In genomic region chr6:145233955-145234354, GRCh38 we compare ENCODE assay signal across 16 cellular contexts.
DNase-seq lines count a peak whose midpoint lies in the region; ATAC-seq and TF ChIP-seq lines count a peak whose summit lies in the region.
"Had no signal": no experiment of that assay in that cellular context is flagged by ENCODE, and none has a peak within 500 bp of the region (broad histone marks: within the 10 kb centered on the region; RNA-seq: fewer than 3 reads in every experiment).

No MANE protein-coding gene starts in this region.

- no peaks in the 10 kb centered on the region for H3K27me3 ChIP-seq in MG63
- H3K27me3 ChIP-seq in WERI-Rb-1 (ENCODE audit: insufficient read depth, low read depth, severe bottlenecking), result no peaks in the 10 kb centered on the region
- H3K27me3 ChIP-seq: BE2C had no signal

- H3K27ac ChIP-seq in WERI-Rb-1, result no peak overlapping the region
- H3K27ac ChIP-seq: C4-2B, HL-60 had no signal

- no peak overlapping the region for H3K27ac Mint-ChIP-seq in activated naive CD4-positive, alpha-beta T cell treated with anti-CD3 and anti-CD28 coated beads, Interleukin-2, amount 50 U/mL, for 72 hours
- H3K27ac Mint-ChIP-seq: CD4-positive, alpha-beta memory T cell; HFFc6 had no signal

- H3K36me3 Mint-ChIP-seq in activated naive CD4-positive, alpha-beta T cell treated with anti-CD3 and anti-CD28 coated beads, Interleukin-2, amount 50 U/mL, for 72 hours, result no peaks in the 10 kb centered on the region
- H3K36me3 Mint-ChIP-seq: CD4-positive, alpha-beta memory T cell had no signal

- H3K9me3 Mint-ChIP-seq in activated naive CD4-positive, alpha-beta T cell treated with anti-CD3 and anti-CD28 coated beads, Interleukin-2, amount 50 U/mL, for 72 hours, result peaks cover 0 to 4% of the 10 kb centered on the region in 2 donors
- H3K9me3 Mint-ChIP-seq: HFFc6 had no signal

- no peak for ATAC-seq in HG02798 (IDR thresholded peaks at IDR 0.05; ENCODE audit: poor library complexity, unreplicated experiment)
- no peak for ATAC-seq in omental fat pad (ENCODE audit: low FRiP score)
- ATAC-seq in activated naive CD4-positive, alpha-beta T cell treated with anti-CD3 and anti-CD28 coated beads, Interleukin-2, amount 50 U/mL, for 72 hours, result no peak

- H3K36me3 ChIP-seq in MG63, result no peaks in the 10 kb centered on the region
- H3K36me3 ChIP-seq in WERI-Rb-1, result no peaks in the 10 kb centered on the region
- H3K36me3 ChIP-seq: BE2C had no signal

- H3K9me3 ChIP-seq in MG63, result 0 out of 2 replicates have a peak, but pooled peaks cover 4% of the 10 kb centered on the region
- no peaks in the 10 kb centered on the region for H3K9me3 ChIP-seq in WERI-Rb-1 (ENCODE audit: severe bottlenecking)
- H3K9me3 ChIP-seq: BE2C, Caco-2 had no signal

- H3K4me3 ChIP-seq in MG63 (no peak overlapping the region), WERI-Rb-1 (ENCODE audit: low read depth, low read length) (no peak overlapping the region), epithelial cell of esophagus (ENCODE audit: low read length) (no peak overlapping the region), retinal pigment epithelial cell (ENCODE audit: low read length) (no peak overlapping the region)

- DNase-seq in MG63 (peak; percentile 30), WERI-Rb-1 (peak; percentile 34), epithelial cell of esophagus (ENCODE audit: low read depth) (peak; percentile 44), retinal pigment epithelial cell (ENCODE audit: low read depth) (peak; percentile 99), omental fat pad (ENCODE audit: low spot score) (no peak)
- DNase-seq in activated naive CD4-positive, alpha-beta T cell treated with anti-CD3 and anti-CD28 coated beads, Interleukin-2, amount 50 U/mL, for 72 hours (ENCODE audit: low spot score in 2 of 2), result no peak
- DNase-seq: BE2C; Caco-2; CD4-positive, alpha-beta memory T cell; DND-41; GDM1; HCEC 1CT; HFFc6 had no signal

- no peak for TF ChIP-seq CTCF in WERI-Rb-1 (IDR thresholded peaks at IDR 0.05; ENCODE audit: low read depth, low read length)
- TF ChIP-seq CTCF in epithelial cell of esophagus (IDR thresholded peaks at IDR 0.05; ENCODE audit: insufficient read depth, low read depth, low read length, missing control alignments), result no peak
- TF ChIP-seq CTCF in retinal pigment epithelial cell (conservative IDR thresholded peaks at IDR 0.05; ENCODE audit: low read depth, low read length), result no peak
- no peak for TF ChIP-seq CTCF in omental fat pad (IDR thresholded peaks at IDR 0.05)

Comparison
In these comparisons a context has a peak if more than half of its experiments do, and no peak if none do; other contexts are left out.
1. DNase-seq: peak in MG63 (single experiment), WERI-Rb-1 (single experiment), epithelial cell of esophagus (single experiment) and retinal pigment epithelial cell (single experiment); none in omental fat pad (single experiment) and activated naive CD4-positive, alpha-beta T cell treated with anti-CD3 and anti-CD28 coated beads, Interleukin-2, amount 50 U/mL, for 72 hours (0 of 2).